Comparison of ENCODE assay signal across 9 cellular contexts in genomic region chr18:48446582-48447225, GRCh38. TPM values are rescaled to one million over a fixed set of nuclear protein-coding genes. Genes with fewer than 3 reads are reported as not detected.
A peak's percentile ranks its signal among the peaks of the same experiment; 100 is the strongest.
DNase-seq lines count a peak whose midpoint lies in the region; ATAC-seq, FAIRE-seq and TF ChIP-seq lines count a peak whose summit lies in the region.
"Had no signal": no experiment of that assay in that cellular context is flagged by ENCODE, and none has a peak within 500 bp of the region (broad histone marks: within the 10 kb centered on the region; RNA-seq: fewer than 3 reads in every experiment).

No MANE protein-coding gene starts in this region.

- TF ChIP-seq EP300 in H1 (IDR thresholded peaks at IDR 0.05; ENCODE audit: borderline replicate concordance in 1 of 2, low read depth in 2 of 2, low read length in 2 of 2) = no peak

- peak; percentile 97 to 100 for TF ChIP-seq RAD21 in H1 (IDR thresholded peaks at IDR 0.05 in 1 of 2, conservative IDR thresholded peaks at IDR 0.05 in 1 of 2; ENCODE audit: low read depth in 2 of 2, low read length in 2 of 2)

- no peak overlapping the region for H4K5ac ChIP-seq in H1 (ENCODE audit: insufficient read length, low read depth, low read length)

- 47% methylated on average over 29 of the region's 30 CpGs; no CpG with 5 or more reads in 1 of the 2 experiments for WGBS in H1 (ENCODE audit: extremely low coverage in 1 of 2, insufficient coverage in 1 of 2, insufficient read length in 1 of 2, insufficient replicate concordance in 2 of 2, low coverage in 1 of 2, low lambda C conversion rate in 2 of 2, missing lambda C conversion rate in 1 of 2), 2 experiments

- CTCF ChIA-PET in H1 (lab: Charles Lee; ENCODE audit: partially characterized antibody) = interaction anchor here (0.6 to 14.8 kb wide), 50 partner anchors 10 to 421 kb away, joined by 3 to 160 read pairs (median 4); no protein-coding TSS in a partner anchor

- no peak overlapping the region for H3K18ac ChIP-seq in H1 (ENCODE audit: extremely low read depth, low read length)

- POLR2A ChIA-PET in H1 (lab: Charles Lee; ENCODE audit: partially characterized antibody) = interaction anchor here (1.0 kb wide), 1 partner anchor 12 kb away, joined by 3 read pairs; no protein-coding TSS in a partner anchor

- no peak overlapping the region for H2AK5ac ChIP-seq in H1 (ENCODE audit: low read depth, low read length)

- peak; percentile 45 for FAIRE-seq in H1 (lab: Jason Lieb, UNC)
- FAIRE-seq: islet of Langerhans had no signal

- no peak overlapping the region for H3K23ac ChIP-seq in H1 (ENCODE audit: insufficient read length)

- peak; percentile 64 for DNase-seq in HuH-7 (ENCODE audit: low spot score)
- peak; percentile 79 for DNase-seq in NOMO-1 treated with DMSO at 0.1 percent for 48 hours (lab: John Stamatoyannopoulos, UW; ENCODE audit: unreplicated experiment)
- DNase-seq in activated CD8-positive, alpha-beta memory T cell treated with anti-CD3 and anti-CD28 coated beads for 4 hours (ENCODE audit: low read depth in 2 of 2) = peak; percentile 4 to 30
- peak; percentile 50 to 92 for DNase-seq in H1 (ENCODE audit: low read depth in 1 of 2, low spot score in 2 of 2)
- DNase-seq in mesenteric fat pad (ENCODE audit: low spot score) = peak; percentile 96
- DNase-seq in stimulated activated CD8-positive, alpha-beta memory T cell treated with anti-CD3 and anti-CD28 coated beads, Interleukin-2, amount 100 ng/mL, for 1 hour (ENCODE audit: low read depth in 2 of 2) = peak; percentile 20 to 36

- no peak overlapping the region for H2BK12ac ChIP-seq in H1 (ENCODE audit: low read depth, low read length)

- H2BK120ac ChIP-seq in H1 (replicated peaks; ENCODE audit: low read depth, low read length) = no peak overlapping the region

- peak; percentile 89 for TF ChIP-seq CTCF in GM12874 (IDR thresholded peaks at IDR 0.05; ENCODE audit: insufficient read depth, low read depth, low read length)
- TF ChIP-seq CTCF in H1 (IDR thresholded peaks at IDR 0.05; ENCODE audit: control extremely low read depth in 1 of 3, insufficient read depth in 1 of 3, low read depth in 1 of 3, low read length in 3 of 3) = peak; percentile 83 to 97 (median 96)

- H3K36me3 ChIP-seq in H1 (ENCODE audit: control insufficient read depth in 2 of 4, insufficient read depth in 4 of 4, low read length in 3 of 4) = no peaks in the 10 kb centered on the region

- H2BK15ac ChIP-seq in H1 (ENCODE audit: low read length) = no peak overlapping the region

- H4K20me1 ChIP-seq in H1 (replicated peaks in 1 of 2; ENCODE audit: control insufficient read depth in 1 of 2, insufficient read depth in 2 of 2, low read length in 2 of 2) = no peaks in the 10 kb centered on the region

- H3K4me1 ChIP-seq in H1 (replicated peaks in 1 of 4; ENCODE audit: control insufficient read depth in 3 of 4, insufficient read depth in 4 of 4, low read length in 3 of 4) = peaks cover 0 to 2% (median 2%) of the 10 kb centered on the region in 4 experiments; a peak in 2 of 7 replicates

- no peak overlapping the region for H3K4ac ChIP-seq in H1 (replicated peaks; ENCODE audit: insufficient read length, low read depth, low read length)

- H3K9me3 ChIP-seq in H1 (ENCODE audit: insufficient read depth in 2 of 2, low read depth in 1 of 2, low read length in 1 of 2) = no peaks in the 10 kb centered on the region

- no peaks in the 10 kb centered on the region; a peak in 1 of 7 replicates for H3K27me3 ChIP-seq in H1 (replicated peaks in 1 of 4; ENCODE audit: control insufficient read depth in 3 of 4, extremely low read depth in 1 of 4, insufficient read depth in 3 of 4, low read length in 3 of 4)

- H3K79me1 ChIP-seq in H1 (ENCODE audit: low read depth, low read length) = no peaks in the 10 kb centered on the region

- H3K56ac ChIP-seq in H1 (replicated peaks; ENCODE audit: insufficient read length, low read depth, low read length) = no peak overlapping the region

- H2AFZ ChIP-seq in H1 (ENCODE audit: low read length) = peak overlapping the region; percentile 91

- TF ChIP-seq POLR2A in H1 (IDR thresholded peaks at IDR 0.05; ENCODE audit: control extremely low read depth in 1 of 2, low read depth in 2 of 2, low read length in 2 of 2) = no peak

- no peak for ATAC-seq in HG03378 (IDR thresholded peaks at IDR 0.05; ENCODE audit: unreplicated experiment)

- no peak overlapping the region for H3K4me3 ChIP-seq in H1 (ENCODE audit: extremely low read depth in 1 of 4, insufficient read depth in 2 of 4, low read depth in 3 of 4, low read length in 4 of 4)

- H3K79me2 ChIP-seq in H1 (ENCODE audit: control insufficient read depth in 1 of 2, insufficient read depth in 2 of 2, low read length in 2 of 2) = no peaks in the 10 kb centered on the region

- H3K4me2 ChIP-seq in H1 (ENCODE audit: insufficient read depth in 1 of 2, low read depth in 2 of 2, low read length in 2 of 2) = no peak overlapping the region

- H2BK5ac ChIP-seq in H1 (ENCODE audit: low read depth, low read length) = no peak overlapping the region

- no peak overlapping the region for H2BK20ac ChIP-seq in H1 (ENCODE audit: low read length)

- H4K8ac ChIP-seq in H1 (ENCODE audit: extremely low read depth, insufficient read depth, low read length) = no peak overlapping the region

- H3K9ac ChIP-seq in H1 (replicated peaks in 1 of 4; ENCODE audit: extremely low read depth in 1 of 4, low read depth in 3 of 4, low read length in 3 of 4) = no peak overlapping the region

- H3K14ac ChIP-seq in H1 (ENCODE audit: insufficient read length) = no peak overlapping the region

- no peak overlapping the region for H3K27ac ChIP-seq in H1 (ENCODE audit: low read depth, low read length)

- H3K23me2 ChIP-seq in H1 (ENCODE audit: low read depth, low read length) = no peaks in the 10 kb centered on the region

- H4K91ac ChIP-seq in H1 (replicated peaks; ENCODE audit: insufficient read length, low read length) = no peak overlapping the region

TF ChIP-seq in H1, 55 proteins besides CTCF, POLR2A, EP300 and RAD21:
- TF ChIP-seq, protein P1, sequence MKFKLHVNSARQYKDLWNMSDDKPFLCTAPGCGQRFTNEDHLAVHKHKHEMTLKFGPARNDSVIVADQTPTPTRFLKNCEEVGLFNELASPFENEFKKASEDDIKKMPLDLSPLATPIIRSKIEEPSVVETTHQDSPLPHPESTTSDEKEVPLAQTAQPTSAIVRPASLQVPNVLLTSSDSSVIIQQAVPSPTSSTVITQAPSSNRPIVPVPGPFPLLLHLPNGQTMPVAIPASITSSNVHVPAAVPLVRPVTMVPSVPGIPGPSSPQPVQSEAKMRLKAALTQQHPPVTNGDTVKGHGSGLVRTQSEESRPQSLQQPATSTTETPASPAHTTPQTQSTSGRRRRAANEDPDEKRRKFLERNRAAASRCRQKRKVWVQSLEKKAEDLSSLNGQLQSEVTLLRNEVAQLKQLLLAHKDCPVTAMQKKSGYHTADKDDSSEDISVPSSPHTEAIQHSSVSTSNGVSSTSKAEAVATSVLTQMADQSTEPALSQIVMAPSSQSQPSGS (IDR thresholded peaks at IDR 0.05; ENCODE audit: low read length) = no peak
- TF ChIP-seq CREB1 (IDR thresholded peaks at IDR 0.05) = 0 out of 2 replicates have a peak, but pooled peaks have one; percentile 10
- TF ChIP-seq MAX (IDR thresholded peaks at IDR 0.05) = peak; percentile 40; the same call in 1 of the 2 replicates
- TF ChIP-seq ASH2L (IDR thresholded peaks at IDR 0.05; ENCODE audit: low read length) = no peak
TF ChIP-seq in H1: peak in this region for 2.

RNA-seq across cellular contexts. Expression of gene ZBTB7C, which starts 37.5 kb away (rescaled TPM):
- 0.23 and 0.45 TPM in 2 replicates for total RNA-seq in H1 (2021; fragmentation: NEBNext Ultra II Directional; extraction: Animal tissue kit (Norgen Biotek cat#: 25700))
- 0.15 and 0.17 TPM in 2 replicates for polyA plus RNA-seq in H1 (2011; rRNA removed)
- polyA plus RNA-seq in H1 (2011; cell fraction: cytosol; rRNA removed) = 0.13 TPM
- 0.11 TPM for polyA plus RNA-seq in H1 (2011; cell fraction: nucleus; rRNA removed)
- 0.14 to 0.25 TPM (median 0.19 TPM) in 4 replicates for polyA plus RNA-seq in H1 (2012, experiment 1 of 2)
- polyA plus RNA-seq in H1 (2012, experiment 2 of 2) = 0.18 TPM
- 0.08 TPM for polyA plus RNA-seq in H1 (2013, experiment 1 of 2)
- 0.24 TPM for polyA plus RNA-seq in H1 (2013, experiment 2 of 2)
- 0.03 and 0.05 TPM in 2 replicates for polyA minus RNA-seq in H1 (2011; rRNA and poly(A)+ RNA removed)
- polyA minus RNA-seq in H1 (2011; cell fraction: cytosol; rRNA and poly(A)+ RNA removed) = not detected
- polyA minus RNA-seq in H1 (2011; cell fraction: nucleus; rRNA and poly(A)+ RNA removed) = 0.60 TPM
- 14.2 TPM for total RNA-seq in mesenteric fat pad

Comparison
In these comparisons a context has a peak if more than half of its experiments do, and no peak if none do; other contexts are left out.
1. DNase-seq: peak in every context shown above with its lines; median percentile 96 in mesenteric fat pad; 79 in NOMO-1 treated with DMSO at 0.1 percent for 48 hours; 71 in H1; 64 in HuH-7; 28 in stimulated activated CD8-positive, alpha-beta memory T cell treated with anti-CD3 and anti-CD28 coated beads, Interleukin-2, amount 100 ng/mL, for 1 hour; 17 in activated CD8-positive, alpha-beta memory T cell treated with anti-CD3 and anti-CD28 coated beads for 4 hours.
2. RNA of gene ZBTB7C, which starts 37.5 kb away (total RNA-seq): 14.2 TPM in mesenteric fat pad (single experiment); 0.23 to 0.45 TPM in H1; every median in the first group is over 10 times any median in the second.